In the genomic region with DNA sequence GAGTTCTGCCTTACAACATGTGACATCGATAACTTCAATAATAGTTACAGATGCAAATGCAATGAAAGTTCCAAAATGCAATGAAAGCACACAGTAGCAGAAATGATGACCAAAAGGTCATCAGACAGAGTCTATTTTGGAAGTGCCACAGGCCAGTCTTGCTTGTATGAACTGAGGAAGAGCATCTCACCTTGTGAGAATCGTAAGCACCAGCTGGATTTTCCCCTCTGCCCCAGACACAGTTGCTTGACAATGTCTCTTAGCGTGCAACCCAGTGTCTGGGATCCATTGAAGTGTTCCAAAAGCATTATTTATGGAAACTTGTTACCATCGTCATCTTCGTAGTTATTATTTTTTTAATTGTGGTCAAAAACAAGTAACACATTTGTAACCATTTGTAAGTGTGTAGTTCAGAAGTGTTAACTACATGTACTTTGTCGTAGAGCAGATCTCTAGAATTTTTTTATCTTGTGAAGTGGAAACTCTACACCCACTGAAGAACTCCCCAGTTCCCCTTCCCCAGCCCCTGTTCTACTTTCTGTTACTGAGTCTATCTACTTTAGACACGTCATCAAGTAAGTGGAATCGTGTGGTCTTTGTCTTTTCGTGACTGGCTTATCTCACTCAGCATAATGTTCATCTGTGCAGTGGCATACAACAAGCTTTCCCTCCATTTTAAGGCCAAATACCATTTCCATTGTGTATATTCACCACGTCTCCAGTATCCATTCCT, we compare ENCODE assay signal across 28 cellular contexts.
"Had no signal": no experiment of that assay in that cellular context is flagged by ENCODE, and none has a peak within 500 bp of the region (broad histone marks: within the 10 kb centered on the region; RNA-seq: fewer than 3 reads in every experiment).

No MANE protein-coding gene starts in this region.

- FAIRE-seq: colon had no signal

- H3K4me3 ChIP-seq: esophagus muscularis mucosa, gastroesophageal sphincter, left ventricle myocardium inferior, lower lobe of right lung, psoas muscle, spleen, stomach, thoracic aorta, upper lobe of left lung, uterus had no signal

- ATAC-seq: gastroesophageal sphincter; lower lobe of right lung; natural killer cell treated with Interleukin-12 subunit alpha and Interleukin-12 subunit beta and Interleukin-15 and Interleukin-18, amount 100 ng/mL, for 72 hours; psoas muscle; sciatic nerve had no signal

- DNase-seq: cerebellar nuclear complex; effector CD4-positive, alpha-beta T cell; foreskin fibroblast; glutamatergic neuron; islet precursor cell; left ventricle myocardium inferior; lower lobe of right lung; midbrain; occipital lobe; psoas muscle; retina; spleen; stimulated activated CD4-positive, alpha-beta T cell treated with anti-CD3 and anti-CD28 coated beads, Interleukin-15, amount 100 ng/mL, for 24 hours; stimulated activated CD4-positive, alpha-beta T cell treated with anti-CD3 and anti-CD28 coated beads, Interleukin-1b, Interleukin-23, amount 100 ng/mL, for 48 hours; stimulated activated CD4-positive, alpha-beta T cell treated with anti-CD3 and anti-CD28 coated beads, Interleukin-4, amount 100 ng/mL, for 24 hours; stimulated activated naive CD4-positive, alpha-beta T cell; stomach; substantia nigra; upper lobe of left lung; uterus had no signal

- H3K27ac Mint-ChIP-seq: memory B cell; natural killer cell treated with Interleukin-12 subunit alpha and Interleukin-12 subunit beta and Interleukin-15 and Interleukin-18, amount 100 ng/mL, for 72 hours had no signal

- H2AFZ ChIP-seq: parathyroid adenoma had no signal

- H3K9me3 Mint-ChIP-seq: memory B cell; natural killer cell treated with Interleukin-12 subunit alpha and Interleukin-12 subunit beta and Interleukin-15 and Interleukin-18, amount 100 ng/mL, for 72 hours had no signal

- H3K36me3 Mint-ChIP-seq: memory B cell; natural killer cell treated with Interleukin-12 subunit alpha and Interleukin-12 subunit beta and Interleukin-15 and Interleukin-18, amount 100 ng/mL, for 72 hours had no signal

- H3K4me1 Mint-ChIP-seq: memory B cell had no signal

- H3K4me3 Mint-ChIP-seq: memory B cell; natural killer cell treated with Interleukin-12 subunit alpha and Interleukin-12 subunit beta and Interleukin-15 and Interleukin-18, amount 100 ng/mL, for 72 hours had no signal

- H3K9me3 ChIP-seq: esophagus muscularis mucosa, gastroesophageal sphincter, left ventricle myocardium inferior, lower lobe of right lung, psoas muscle, spleen, stomach, thoracic aorta, upper lobe of left lung, uterus had no signal

- H3K4me1 ChIP-seq: lower lobe of right lung, parathyroid adenoma, psoas muscle, spleen, upper lobe of left lung, uterus had no signal

- H3K9ac ChIP-seq: parathyroid adenoma had no signal

- H3K36me3 ChIP-seq: esophagus muscularis mucosa, gastroesophageal sphincter, left ventricle myocardium inferior, lower lobe of right lung, spleen, stomach, thoracic aorta, uterus had no signal

- H3K27ac ChIP-seq: esophagus muscularis mucosa, gastroesophageal sphincter, left ventricle myocardium inferior, lower lobe of right lung, parathyroid adenoma, psoas muscle, spleen, stomach, thoracic aorta, upper lobe of left lung, uterus had no signal

- H3K27me3 ChIP-seq: esophagus muscularis mucosa, gastroesophageal sphincter, spleen, stomach, upper lobe of left lung, uterus had no signal
